8 cellular contexts compared by ENCODE assay signal in genomic region chrX:2610246-2611170, GRCh38.
DNase-seq lines count a peak whose midpoint lies in the region; ATAC-seq and TF ChIP-seq lines count a peak whose summit lies in the region.

No MANE protein-coding gene starts in this region.

- no peaks in the 10 kb centered on the region for H3K9me3 ChIP-seq in SK-N-MC (ENCODE audit: low read depth, low read length)
- H3K9me3 ChIP-seq in gastrocnemius medialis, result no peaks in the 10 kb centered on the region

- no peaks in the 10 kb centered on the region for H3K27me3 ChIP-seq in gastrocnemius medialis

- intact Hi-C loops in gastrocnemius medialis (cut with DNase I; ENCODE audit: low total_unique reads), result loop anchor here (10.0 kb wide), 1 partner anchor 1616 kb away; no protein-coding TSS in a partner anchor

- peak overlapping the region; percentile 71 for H3K9ac ChIP-seq in SK-N-MC (ENCODE audit: insufficient read length)

- DNase-seq in SK-N-MC (ENCODE audit: low read depth, low spot score) (no peak), fibroblast of the aortic adventitia (ENCODE audit: low read depth) (peak; percentile 31), gastrocnemius medialis (no peak), SIG-M5 (lab: John Stamatoyannopoulos, UW) (no peak), cortex of kidney (lab: John Stamatoyannopoulos, UW) (no peak), mesenteric fat pad (ENCODE audit: low spot score) (no peak)

- ATAC-seq in gastrocnemius medialis, result no peak
- no peak for ATAC-seq in GM18909 (IDR thresholded peaks at IDR 0.05; ENCODE audit: poor library complexity, unreplicated experiment)

- H3K27ac ChIP-seq in SK-N-MC (no peak overlapping the region), gastrocnemius medialis (peak overlapping the region in 2 of 4 donors; percentile 83 to 84)

- H3K36me3 ChIP-seq in SK-N-MC (ENCODE audit: insufficient read depth, low read length) (peaks cover 35% of the 10 kb centered on the region), gastrocnemius medialis (no peaks in the 10 kb centered on the region)

- in situ Hi-C loops in gastrocnemius medialis (cut with MboI; ENCODE audit: low sequenced_read_pairs in 4 of 4), result loop anchor here (25.0 kb wide), 2 partner anchors 273 to 1148 kb away; partner anchors contain the start of gene ASMTL (in 4 of the 4)

- H3K4me3 ChIP-seq in GM12875 (ENCODE audit: low read depth, low read length) (peak overlapping the region; percentile 87), SK-N-MC (peak overlapping the region; percentile 85), fibroblast of the aortic adventitia (ENCODE audit: low read depth, low read length) (peak overlapping the region; percentile 81), gastrocnemius medialis (peak overlapping the region; percentile 70 to 97 (median 77))

- TF ChIP-seq POLR2A in gastrocnemius medialis (IDR thresholded peaks at IDR 0.05), result no peak

- TF ChIP-seq CTCF in GM12875 (IDR thresholded peaks at IDR 0.05; ENCODE audit: borderline replicate concordance, insufficient read depth, low read depth, low read length) (no peak), fibroblast of the aortic adventitia (IDR thresholded peaks at IDR 0.05; ENCODE audit: insufficient read depth, low read length) (no peak), gastrocnemius medialis (IDR thresholded peaks at IDR 0.05 in 4 of 5, conservative IDR thresholded peaks at IDR 0.05 in 1 of 5) (peak in 1 of 5 experiments; percentile 27)

- peaks cover 5 to 7% of the 10 kb centered on the region in 2 donors for H3K4me1 ChIP-seq in gastrocnemius medialis
